In genomic region chr1:221887091-221887746, GRCh38 we compare ENCODE assay signal across 10 cellular contexts.
DNase-seq lines count a peak whose midpoint lies in the region; ATAC-seq and TF ChIP-seq lines count a peak whose summit lies in the region.
"Had no signal": no experiment of that assay in that cellular context is flagged by ENCODE, and none has a peak within 500 bp of the region (broad histone marks: within the 10 kb centered on the region; RNA-seq: fewer than 3 reads in every experiment).

No MANE protein-coding gene starts in this region.

- peak; percentile 3 for TF ChIP-seq CTCF in smooth muscle cell (IDR thresholded peaks at IDR 0.05; ENCODE audit: borderline replicate concordance, insufficient read depth, poor library complexity, severe bottlenecking)

- POLR2A ChIA-PET in CD8-positive, alpha-beta memory T cell (lab: Charles Lee) = no interaction called here

- H3K4me1 ChIP-seq in GM23248 (ENCODE audit: insufficient read depth) (peaks cover 32% of the 10 kb centered on the region), smooth muscle cell (ENCODE audit: low read depth) (no peaks in the 10 kb centered on the region)
- H3K4me1 ChIP-seq in CD8-positive, alpha-beta memory T cell (ENCODE audit: insufficient read depth, low read length) = no peaks in the 10 kb centered on the region

- H3K4me3 ChIP-seq in GM23248 (peak overlapping the region; percentile 38), smooth muscle cell (no peak overlapping the region)
- H3K4me3 ChIP-seq in CD8-positive, alpha-beta memory T cell (ENCODE audit: low read length) = no peak overlapping the region
- H3K4me3 ChIP-seq: dorsolateral prefrontal cortex, SK-N-MC had no signal

- in situ Hi-C loops in GM23248 (cut with MboI) (no loop called here), SK-MEL-5 (cut with HindIII; ENCODE audit: low pct_unique_long_range_greater_than_20kb, low sequenced_read_pairs) (no loop called here)

- 20% methylated on average over 8 of the region's 8 CpGs for WGBS in GM23248 (ENCODE audit: low coverage in 1 of 2, low lambda C conversion rate in 2 of 2, missing lambda C conversion rate in 2 of 2), 2 experiments
- WGBS in smooth muscle cell (ENCODE audit: low lambda C conversion rate) = 30% methylated on average over 8 of the region's 8 CpGs

- H3K36me3 ChIP-seq in GM23248 (ENCODE audit: low read depth) (no peaks in the 10 kb centered on the region), smooth muscle cell (ENCODE audit: low read depth) (no peaks in the 10 kb centered on the region)
- H3K36me3 ChIP-seq in CD8-positive, alpha-beta memory T cell (ENCODE audit: insufficient read depth, low read length) = no peaks in the 10 kb centered on the region

- peak overlapping the region; percentile 62 for H3K9ac ChIP-seq in GM23248
- peak overlapping the region; percentile 25 for H3K9ac ChIP-seq in smooth muscle cell (ENCODE audit: low read depth)

- H3K9me3 Mint-ChIP-seq in CD8-positive, alpha-beta memory T cell = no peaks in the 10 kb centered on the region

- H4K20me1 ChIP-seq in GM23248 (ENCODE audit: insufficient read depth) (no peaks in the 10 kb centered on the region), smooth muscle cell (ENCODE audit: low read depth) (no peaks in the 10 kb centered on the region)

- H3K27ac Mint-ChIP-seq in CD8-positive, alpha-beta memory T cell = no peak overlapping the region

- H3K79me2 ChIP-seq in GM23248 (ENCODE audit: insufficient read depth) = no peaks in the 10 kb centered on the region
- no peaks in the 10 kb centered on the region for H3K79me2 ChIP-seq in smooth muscle cell (ENCODE audit: low read depth)

- CTCF ChIA-PET in CD8-positive, alpha-beta memory T cell (lab: Charles Lee) = interaction anchor here (0.6 kb wide), 1 partner anchor 12 kb away, joined by 4 read pairs; no protein-coding TSS in a partner anchor

- no peaks in the 10 kb centered on the region for H3K27me3 ChIP-seq in GM23248 (replicated peaks; ENCODE audit: insufficient read depth)
- no peaks in the 10 kb centered on the region for H3K27me3 ChIP-seq in smooth muscle cell (ENCODE audit: low read depth)
- H3K27me3 ChIP-seq in CD8-positive, alpha-beta memory T cell (ENCODE audit: insufficient read depth, low read length, poor library complexity, severe bottlenecking) = no peaks in the 10 kb centered on the region

- H3K9me2 ChIP-seq in GM23248 (ENCODE audit: insufficient read depth) = no peaks in the 10 kb centered on the region

- no peak overlapping the region for H3K4me3 Mint-ChIP-seq in CD8-positive, alpha-beta memory T cell

- H3F3A ChIP-seq in GM23248 (ENCODE audit: insufficient read depth) (peaks cover 28% of the 10 kb centered on the region; the same call in 1 of the 2 replicates), smooth muscle cell (ENCODE audit: low read depth) (no peaks in the 10 kb centered on the region)

- H3K27ac ChIP-seq in GM23248 (peak overlapping the region; percentile 72), smooth muscle cell (ENCODE audit: low read depth) (peak overlapping the region; percentile 69)
- H3K27ac ChIP-seq in CD8-positive, alpha-beta memory T cell (ENCODE audit: low read depth, low read length) = no peak overlapping the region
- H3K27ac ChIP-seq: dorsolateral prefrontal cortex, SK-N-MC had no signal

- DNase-seq in GM23248 (peak; percentile 97), SK-MEL-5 (ENCODE audit: low read depth, low spot score) (peak; percentile 81), cardiac septum (ENCODE audit: low spot score) (peak; percentile 78), smooth muscle cell (lab: John Stamatoyannopoulos, UW; ENCODE audit: unreplicated experiment) (no peak), GF-D8 (lab: John Stamatoyannopoulos, UW) (no peak), ecto neural progenitor cell (ENCODE audit: low spot score) (no peak)
- no peak for DNase-seq in CD8-positive, alpha-beta memory T cell
- DNase-seq: dorsolateral prefrontal cortex had no signal

- H3K9me3 ChIP-seq in GM23248 (ENCODE audit: low read depth) = no peaks in the 10 kb centered on the region
- no peaks in the 10 kb centered on the region for H3K9me3 ChIP-seq in smooth muscle cell (replicated peaks; ENCODE audit: low read depth)
- H3K9me3 ChIP-seq in CD8-positive, alpha-beta memory T cell (ENCODE audit: low read length) = no peaks in the 10 kb centered on the region

- peaks cover 0 to 7% of the 10 kb centered on the region in 2 donors for H3K27me3 Mint-ChIP-seq in CD8-positive, alpha-beta memory T cell

- intact Hi-C loops in cardiac septum (cut with DNase I) = no loop called here

- H3K36me3 Mint-ChIP-seq in CD8-positive, alpha-beta memory T cell = no peaks in the 10 kb centered on the region

- H2AFZ ChIP-seq in GM23248 = no peak overlapping the region; the same call in 1 of the 2 replicates
- H2AFZ ChIP-seq in smooth muscle cell (ENCODE audit: low read depth) = no peak overlapping the region

- H3K4me1 Mint-ChIP-seq in CD8-positive, alpha-beta memory T cell = no peaks in the 10 kb centered on the region

- H3K4me2 ChIP-seq in GM23248 (ENCODE audit: unreplicated experiment) (peak overlapping the region; percentile 70), smooth muscle cell (no peak overlapping the region)

- ATAC-seq in HG03175 (IDR thresholded peaks at IDR 0.05; ENCODE audit: unreplicated experiment) = no peak

Comparison
In these comparisons a context has a peak if more than half of its experiments do, and no peak if none do; other contexts are left out.
1. DNase-seq: peak in GM23248 (single experiment), SK-MEL-5 (single experiment) and cardiac septum (single experiment); none in smooth muscle cell (single experiment), CD8-positive, alpha-beta memory T cell (0 of 5), GF-D8 (single experiment) and ecto neural progenitor cell (single experiment).